In genomic region chr1:15187175-15187810, GRCh38 we compare ENCODE assay signal across 18 cellular contexts. TPM values are rescaled to one million over a fixed set of nuclear protein-coding genes. Genes with fewer than 3 reads are reported as not detected.
DNase-seq lines count a peak whose midpoint lies in the region; ATAC-seq, FAIRE-seq and TF ChIP-seq lines count a peak whose summit lies in the region.
"Had no signal": no experiment of that assay in that cellular context is flagged by ENCODE, and none has a peak within 500 bp of the region (broad histone marks: within the 10 kb centered on the region; RNA-seq: fewer than 3 reads in every experiment).

No MANE protein-coding gene starts in this region.

- H3K36me3 Mint-ChIP-seq in type B pancreatic cell = no peaks in the 10 kb centered on the region
- H3K36me3 Mint-ChIP-seq: T-cell had no signal

- H3K4me1 ChIP-seq in liver (ENCODE audit: control insufficient read depth in 4 of 4, insufficient read depth in 4 of 4, low read length in 3 of 4) (no peaks in the 10 kb centered on the region), HepG2 (ENCODE audit: insufficient read depth, low read length) (peaks cover 96% of the 10 kb centered on the region), K562 (replicated peaks in 1 of 2; ENCODE audit: control insufficient read depth in 2 of 2, insufficient read depth in 2 of 2, low read length in 2 of 2) (no peaks in the 10 kb centered on the region), mesenchymal stem cell (ENCODE audit: control insufficient read depth, insufficient read depth, low read depth, low read length) (peaks cover 40% of the 10 kb centered on the region)

- TF ChIP-seq CTCF in liver (IDR thresholded peaks at IDR 0.05; ENCODE audit: low read depth, low read length, missing input control) (no peak), HepG2 (CRISPR knock-in tag; IDR thresholded peaks at IDR 0.05) (no peak), K562 (IDR thresholded peaks at IDR 0.05 in 2 of 3, conservative IDR thresholded peaks at IDR 0.05 in 1 of 3; ENCODE audit: insufficient read depth in 2 of 3, low read depth in 1 of 3, low read length in 3 of 3) (no peak), type B pancreatic cell (conservative IDR thresholded peaks at IDR 0.05) (no peak)

- FAIRE-seq in HepG2 (lab: Jason Lieb, UNC) = no peak
- FAIRE-seq in K562 (lab: Jason Lieb, UNC) = no peak
- FAIRE-seq: islet of Langerhans had no signal

- no peaks in the 10 kb centered on the region for H3K36me3 ChIP-seq in liver (ENCODE audit: control insufficient read depth in 4 of 4, insufficient read depth in 3 of 4, low read depth in 1 of 4, low read length in 3 of 4)
- peaks cover 0 to 29% of the 10 kb centered on the region in 2 experiments; a peak in 3 of 5 replicates for H3K36me3 ChIP-seq in HepG2 (replicated peaks in 1 of 2; ENCODE audit: control insufficient read depth in 1 of 2, insufficient read depth in 2 of 2, low read length in 2 of 2)
- no peaks in the 10 kb centered on the region for H3K36me3 ChIP-seq in K562 (ENCODE audit: control insufficient read depth, insufficient read depth, low read length)
- peaks cover 0 to 3% of the 10 kb centered on the region in 2 experiments for H3K36me3 ChIP-seq in mesenchymal stem cell (ENCODE audit: control insufficient read depth in 1 of 2, insufficient read depth in 2 of 2, low read depth in 1 of 2, low read length in 2 of 2)
- H3K36me3 ChIP-seq: uterus had no signal

- intact Hi-C loops in HepG2 (cut with micrococcal nuclease; ENCODE audit: unreplicated experiment) = loop anchor here (5.0 kb wide), 1 partner anchor 35 kb away; the partner anchor contains the start of gene TMEM51
- intact Hi-C loops in K562 (cut with micrococcal nuclease) = no loop called here

- CTCF ChIA-PET in HepG2 (lab: Yijun Ruan, JAX; ENCODE audit: low intra/inter-chr PET ratio, low total read pairs) (no interaction called here), K562 (lab: Yijun Ruan, JAX; ENCODE audit: low intra/inter-chr PET ratio) (no interaction called here)

- peak overlapping the region; percentile 57 for H2BK120ac ChIP-seq in mesenchymal stem cell (ENCODE audit: low read depth, low read length)

- TF ChIP-seq RAD21 in liver (IDR thresholded peaks at IDR 0.05) (no peak), HepG2 (CRISPR knock-in tag; IDR thresholded peaks at IDR 0.05) (no peak), K562 (CRISPR knock-in tag; conservative IDR thresholded peaks at IDR 0.05 in 1 of 2, IDR thresholded peaks at IDR 0.05 in 1 of 2) (no peak)

- H3K4me3 ChIP-seq in liver (ENCODE audit: low read depth in 1 of 3, low read length in 3 of 3) (no peak overlapping the region), HepG2 (replicated peaks in 1 of 3; ENCODE audit: insufficient read depth in 1 of 3, low read depth in 2 of 3, low read length in 3 of 3) (no peak overlapping the region), K562 (no peak overlapping the region), mesenchymal stem cell (ENCODE audit: insufficient read depth in 1 of 2, low read depth in 1 of 2, low read length in 2 of 2) (no peak overlapping the region)
- H3K4me3 ChIP-seq: uterus had no signal

- H3K9me3 ChIP-seq in liver (ENCODE audit: control insufficient read depth in 4 of 4, low read length in 3 of 4) = no peaks in the 10 kb centered on the region
- no peaks in the 10 kb centered on the region for H3K9me3 ChIP-seq in HepG2 (ENCODE audit: low read length)
- H3K9me3 ChIP-seq in K562 (replicated peaks; ENCODE audit: control insufficient read depth, insufficient read depth, low read depth, low read length) = no peaks in the 10 kb centered on the region
- no peaks in the 10 kb centered on the region for H3K9me3 ChIP-seq in mesenchymal stem cell (ENCODE audit: control insufficient read depth, low read length)
- H3K9me3 ChIP-seq: uterus had no signal

- H3K9me1 ChIP-seq in K562 (ENCODE audit: control insufficient read depth, insufficient read depth, low read length) = no peaks in the 10 kb centered on the region

- H3K27me3 ChIP-seq in liver (ENCODE audit: control insufficient read depth in 4 of 4, insufficient read depth in 4 of 4, low read length in 3 of 4) (peaks cover 0 to 2% (median 0%) of the 10 kb centered on the region in 4 donors), HepG2 (ENCODE audit: control insufficient read depth in 1 of 2, insufficient read depth in 2 of 2, low read length in 2 of 2) (no peaks in the 10 kb centered on the region), K562 (ENCODE audit: control insufficient read depth in 2 of 2, insufficient read depth in 2 of 2, low read length in 2 of 2) (peaks cover 20 to 54% of the 10 kb centered on the region in 2 experiments), mesenchymal stem cell (ENCODE audit: control insufficient read depth in 1 of 2, insufficient read depth in 1 of 2, low read length in 2 of 2) (peaks cover 0 to 4% of the 10 kb centered on the region in 2 experiments)
- H3K27me3 ChIP-seq: uterus had no signal

- peak overlapping the region in 1 of 2 experiments; percentile 66 for H3K14ac ChIP-seq in mesenchymal stem cell (ENCODE audit: low read length in 2 of 2)

- peak overlapping the region; percentile 85 for H4K8ac ChIP-seq in mesenchymal stem cell (ENCODE audit: low read length)

- H4K20me1 ChIP-seq in HepG2 (ENCODE audit: insufficient read depth, low read length) = peaks cover 17% of the 10 kb centered on the region; the same call in 1 of the 2 replicates
- no peaks in the 10 kb centered on the region for H4K20me1 ChIP-seq in K562 (replicated peaks; ENCODE audit: control insufficient read depth, insufficient read depth, low read length)

- H3K18ac ChIP-seq in mesenchymal stem cell (ENCODE audit: low read depth in 1 of 2, low read length in 2 of 2) = peak overlapping the region; percentile 80 to 97

- POLR2A ChIA-PET in HepG2 (lab: Yijun Ruan, JAX) = interaction anchor here (0.7 to 3.5 kb wide), 3 partner anchors 8 to 35 kb away, joined by 3 to 26 read pairs (median 4); partner anchors contain the start of gene TMEM51
- POLR2A ChIA-PET in K562 (lab: Yijun Ruan, JAX) = interaction anchor here (0.6 to 1.0 kb wide), 4 partner anchors 11 to 234 kb away, joined by 3 read pairs; no protein-coding TSS in a partner anchor

- peak overlapping the region; percentile 65 to 79 for H2BK12ac ChIP-seq in mesenchymal stem cell (ENCODE audit: low read length in 2 of 2)

- H3K79me2 ChIP-seq in HepG2 (ENCODE audit: insufficient read depth, low read length) (peaks cover 74% of the 10 kb centered on the region), K562 (ENCODE audit: control insufficient read depth, insufficient read depth, low read length) (no peaks in the 10 kb centered on the region)

- BruUV-seq in HepG2 (replicated peaks; lab: Mats Ljungman, UMichigan) (no TSS peak), K562 (replicated peaks; lab: Mats Ljungman, UMichigan) (no TSS peak)

- no peaks in the 10 kb centered on the region for H3K9me3 Mint-ChIP-seq in type B pancreatic cell
- H3K9me3 Mint-ChIP-seq: activated B cell treated with CpG ODN at 0.5 μM for 24 hours; stimulated activated naive CD8-positive, alpha-beta T cell treated with anti-CD3 and anti-CD28 coated beads, Interleukin-15, Interleukin-2, amounts not matched to agents 100 ng/mL and 50 ng/mL, for 24 hours; T-cell had no signal

- ATAC-seq in HepG2 = no peak
- ATAC-seq in K562 = no peak
- ATAC-seq in esophagus mucosa = no peak
- ATAC-seq: T-cell had no signal

- H3K4ac ChIP-seq in mesenchymal stem cell (ENCODE audit: low read depth in 1 of 2, low read length in 2 of 2) = peak overlapping the region; percentile 81 to 94

- H3K4me2 ChIP-seq in HepG2 (ENCODE audit: low read depth, low read length) (no peak overlapping the region), K562 (ENCODE audit: insufficient read depth, low read length) (no peak overlapping the region), mesenchymal stem cell (ENCODE audit: low read length, poor library complexity, severe bottlenecking) (no peak overlapping the region)

- H3K4me3 Mint-ChIP-seq in type B pancreatic cell = peak overlapping the region; percentile 42
- H3K4me3 Mint-ChIP-seq: activated B cell treated with CpG ODN at 0.5 μM for 24 hours; stimulated activated naive CD8-positive, alpha-beta T cell treated with anti-CD3 and anti-CD28 coated beads, Interleukin-15, Interleukin-2, amounts not matched to agents 100 ng/mL and 50 ng/mL, for 24 hours; T-cell had no signal

- TF ChIP-seq POLR2A in HepG2 (IDR thresholded peaks at IDR 0.05; ENCODE audit: insufficient read depth in 1 of 2, low read depth in 2 of 2, low read length in 2 of 2) = no peak
- TF ChIP-seq POLR2A in K562 (conservative IDR thresholded peaks at IDR 0.05) = no peak

- no peak for TF ChIP-seq EP300 in HepG2 (IDR thresholded peaks at IDR 0.05; ENCODE audit: low read depth in 2 of 2, low read length in 2 of 2)
- TF ChIP-seq EP300 in HepG2 (CRISPR knock-in tag; IDR thresholded peaks at IDR 0.05; ENCODE audit: borderline replicate concordance) = no peak
- TF ChIP-seq EP300 in K562 (IDR thresholded peaks at IDR 0.05; ENCODE audit: low read length) = no peak

- H3K27me3 Mint-ChIP-seq in type B pancreatic cell = no peaks in the 10 kb centered on the region

- DNase-seq in HepG2 (ENCODE audit: low spot score) (no peak), K562 (ENCODE audit: extremely low read depth in 1 of 4, low spot score in 3 of 4) (no peak), mesenchymal stem cell (peak; percentile 64), type B pancreatic cell (ENCODE audit: extremely low spot score, unreplicated experiment) (no peak), NOMO-1 treated with dmso at 0.1 percent for 144 hours (lab: John Stamatoyannopoulos, UW; ENCODE audit: unreplicated experiment) (no peak), NCI-H1092 treated with DMSO at 0.1 percent for 48 hours (lab: John Stamatoyannopoulos, UW) (no peak)
- DNase-seq: activated B cell treated with CpG ODN at 0.5 μM for 24 hours; activated effector memory CD4-positive, alpha-beta T cell treated with Interleukin-2 at 50 U/mL for 16 hours; amniotic stem cell; COR-L47; GF-D8; Kasumi-1; T-cell; uterus had no signal

- H3K27ac ChIP-seq in liver (ENCODE audit: low read depth in 1 of 2, low read length in 2 of 2) (peak overlapping the region in 1 of 2 donors; percentile 25), HepG2 (ENCODE audit: extremely low read length, insufficient read depth, low read length) (no peak overlapping the region), K562 (ENCODE audit: extremely low read depth, low read depth, low read length) (no peak overlapping the region), mesenchymal stem cell (ENCODE audit: low read length, poor library complexity, severe bottlenecking) (peak overlapping the region; percentile 30)
- H3K27ac ChIP-seq: uterus had no signal

- peak overlapping the region; percentile 93 for H4K91ac ChIP-seq in mesenchymal stem cell (ENCODE audit: low read length)

- in situ Hi-C loops in HepG2 (cut with HindIII; ENCODE audit: extremely low pct_ligation_motif_present, low pct_unique_long_range_greater_than_20kb) = no loop called here
- in situ Hi-C loops in K562 (cut with MboI) = no loop called here

- H2AFZ ChIP-seq in HepG2 (ENCODE audit: low read length) (no peak overlapping the region), K562 (ENCODE audit: low read depth, low read length) (no peak overlapping the region), mesenchymal stem cell (ENCODE audit: low read depth, low read length) (peak overlapping the region; percentile 60)

- H2BK15ac ChIP-seq in mesenchymal stem cell (ENCODE audit: low read depth, poor library complexity, severe bottlenecking) = peak overlapping the region; percentile 68

- WGBS in liver = 67% methylated on average over 10 of the region's 10 CpGs
- WGBS in HepG2 (ENCODE audit: low lambda C conversion rate) = 74% methylated on average over 10 of the region's 10 CpGs
- WGBS in K562 (ENCODE audit: insufficient coverage, low coverage, missing lambda C conversion rate) = 4% methylated on average over 10 of the region's 10 CpGs
- 29% methylated on average over 7 of the region's 10 CpGs for WGBS in mesenchymal stem cell

- peaks cover 46% of the 10 kb centered on the region for H3K4me1 Mint-ChIP-seq in type B pancreatic cell (ENCODE audit: unreplicated experiment)
- H3K4me1 Mint-ChIP-seq: activated B cell treated with CpG ODN at 0.5 μM for 24 hours, T-cell had no signal

- H2BK5ac ChIP-seq in mesenchymal stem cell (ENCODE audit: low read depth, low read length, poor library complexity, severe bottlenecking) = peak overlapping the region; percentile 35

- H3K9ac ChIP-seq in liver (ENCODE audit: low read depth in 1 of 2, low read length in 2 of 2) (no peak overlapping the region), HepG2 (ENCODE audit: insufficient read depth, low read depth, low read length) (no peak overlapping the region), K562 (ENCODE audit: insufficient read depth in 1 of 2, low read depth in 2 of 2, low read length in 2 of 2) (no peak overlapping the region), mesenchymal stem cell (ENCODE audit: low read length) (no peak overlapping the region)

- peak overlapping the region; percentile 68 for H3K27ac Mint-ChIP-seq in type B pancreatic cell
- H3K27ac Mint-ChIP-seq: activated B cell treated with CpG ODN at 0.5 μM for 24 hours; stimulated activated naive CD8-positive, alpha-beta T cell treated with anti-CD3 and anti-CD28 coated beads, Interleukin-15, Interleukin-2, amounts not matched to agents 100 ng/mL and 50 ng/mL, for 24 hours; T-cell had no signal

- no peak overlapping the region for H3K23ac ChIP-seq in mesenchymal stem cell (ENCODE audit: low read length in 2 of 2)

- peak overlapping the region; percentile 1 for H2AK5ac ChIP-seq in mesenchymal stem cell (ENCODE audit: low read length, severe bottlenecking)

- peaks cover 49% of the 10 kb centered on the region for H3K79me1 ChIP-seq in mesenchymal stem cell (replicated peaks; ENCODE audit: low read length, poor library complexity, severe bottlenecking)

RNA-seq across cellular contexts. Expression of gene TMEM51, which starts 33.7 kb away (rescaled TPM):
- total RNA-seq in liver (1 to 10 TPM; 1.4 to 2.7 TPM), HepG2 (2016; rRNA removed; fragmentation: Illumina TruSeq; extraction: Trizol) (6.3 and 12.2 TPM in 2 replicates), K562 (2014; rRNA removed) (0.95 and 1.1 TPM in 2 replicates), K562 (2014; rRNA removed; fragmentation: Illumina TruSeq; extraction: Trizol) (0.16 and 0.55 TPM in 2 replicates), K562 (2015; rRNA removed; fragmentation: Illumina TruSeq; extraction: Trizol) (0.58 and 0.64 TPM in 2 replicates), K562 (2021) (0.80 and 1.0 TPM in 2 replicates), type B pancreatic cell (ENCODE audit: low replicate concordance) (12.5 and 28.8 TPM in 2 replicates), esophagus mucosa (22.5 TPM)
- polyA plus RNA-seq in liver (1 to 10 TPM; 1.3 to 2.3 TPM), HepG2 (2011; rRNA removed) (18.5 and 22.3 TPM in 2 replicates), K562 (2011; rRNA removed) (0.13 and 0.49 TPM in 2 replicates), K562 (2014; fragmentation: Illumina TruSeq; extraction: Trizol) (0.88 and 0.94 TPM in 2 replicates), K562 (2014; fragmentation: Nextera tagmentation; extraction: Ambion mirVana) (under 1 TPM; 0.06 to 0.07 TPM), K562 (2014; rRNA removed) (0.62 and 1.4 TPM in 2 replicates)
- 2.6 and 2.8 TPM in 2 replicates for total RNA-seq in HepG2 (2016; cell fraction: cytosol; rRNA removed; fragmentation: Illumina TruSeq; extraction: Trizol; ENCODE audit: low read depth)
- total RNA-seq in HepG2 (2016; cell fraction: insoluble cytoplasmic fraction; rRNA removed; fragmentation: Illumina TruSeq; extraction: Trizol) = 7.0 and 9.8 TPM in 2 replicates
- total RNA-seq in HepG2 (2016; cell fraction: membrane; rRNA removed; fragmentation: Illumina TruSeq; extraction: Trizol) = 5.3 and 6.5 TPM in 2 replicates
- 9.7 and 11.5 TPM in 2 replicates for total RNA-seq in HepG2 (2016; cell fraction: nucleus; rRNA removed; fragmentation: Illumina TruSeq; extraction: Trizol)
- 20.1 and 23.4 TPM in 2 replicates for polyA plus RNA-seq in HepG2 (2011; cell fraction: cytosol; rRNA removed)
- 14.3 and 18.6 TPM in 2 replicates for polyA plus RNA-seq in HepG2 (2011; cell fraction: nucleus; rRNA removed)
- 8.0 and 11.2 TPM in 2 replicates for polyA plus RNA-seq in HepG2 (2012)
- polyA plus RNA-seq in HepG2 (2016; cell fraction: cytosol; fragmentation: Illumina TruSeq; extraction: Trizol; ENCODE audit: low read depth) = 1.9 and 2.3 TPM in 2 replicates
- 8.4 and 8.6 TPM in 2 replicates for polyA plus RNA-seq in HepG2 (2016; cell fraction: insoluble cytoplasmic fraction; fragmentation: Illumina TruSeq; extraction: Trizol; ENCODE audit: low read depth)
- 3.7 and 4.9 TPM in 2 replicates for polyA plus RNA-seq in HepG2 (2016; cell fraction: membrane; fragmentation: Illumina TruSeq; extraction: Trizol; ENCODE audit: low read depth)
- 23.6 and 23.8 TPM in 2 replicates for polyA plus RNA-seq in HepG2 (2016; cell fraction: nucleus; fragmentation: Illumina TruSeq; extraction: Trizol; ENCODE audit: insufficient read depth, low read depth)
- 3.2 and 18.3 TPM in 2 replicates for polyA minus RNA-seq in HepG2 (2011; rRNA and poly(A)+ RNA removed; ENCODE audit: low replicate concordance)
- polyA minus RNA-seq in HepG2 (2011; cell fraction: cytosol; rRNA and poly(A)+ RNA removed) = 8.7 and 9.4 TPM in 2 replicates
- polyA minus RNA-seq in HepG2 (2011; cell fraction: nucleus; rRNA and poly(A)+ RNA removed) = 8.6 and 9.4 TPM in 2 replicates
- not detected in 2 replicates for total RNA-seq in K562 (2011; cell fraction: chromatin; rRNA removed; ENCODE audit: low replicate concordance)
- total RNA-seq in K562 (2011; cell fraction: nucleolus; rRNA removed) = 0.50 and 0.53 TPM in 2 replicates
- 0.37 TPM in 1 of 2 replicates, not detected in the other for total RNA-seq in K562 (2011; cell fraction: nucleoplasm; rRNA removed)
- polyA plus RNA-seq in K562 (2011; cell fraction: cytosol; rRNA removed) = 0.33 and 0.47 TPM in 2 replicates
- 0.21 and 0.34 TPM in 2 replicates for polyA plus RNA-seq in K562 (2011; cell fraction: nucleus; rRNA removed)
- polyA plus RNA-seq in K562 (2012) = 1.5 and 1.7 TPM in 2 replicates
- polyA minus RNA-seq in K562 (2011; rRNA and poly(A)+ RNA removed) = 0.15 TPM in 1 of 2 replicates, not detected in the other
- polyA minus RNA-seq in K562 (2011; cell fraction: cytosol; rRNA and poly(A)+ RNA removed) = 0.73 TPM in 1 of 2 replicates, not detected in the other
- 0.44 TPM in 1 of 2 replicates, not detected in the other for polyA minus RNA-seq in K562 (2011; cell fraction: nucleus; rRNA and poly(A)+ RNA removed)
- polyA plus RNA-seq in mesenchymal stem cell (2013, experiment 1 of 2) = 48.1 TPM
- polyA plus RNA-seq in mesenchymal stem cell (2013, experiment 2 of 2) = 46.7 TPM
- total RNA-seq: activated B cell treated with CpG ODN at 0.5 μM for 24 hours had no signal

RNA-seq across cellular contexts. Expression of gene FHAD1, which starts 59.7 kb away (rescaled TPM):
- total RNA-seq in liver (under 1 TPM; under 0.01 to 0.05 TPM), HepG2 (2016; rRNA removed; fragmentation: Illumina TruSeq; extraction: Trizol) (not detected in 2 replicates), K562 (2014; rRNA removed) (1.4 and 3.1 TPM in 2 replicates), K562 (2014; rRNA removed; fragmentation: Illumina TruSeq; extraction: Trizol) (1.5 and 1.8 TPM in 2 replicates), K562 (2015; rRNA removed; fragmentation: Illumina TruSeq; extraction: Trizol) (2.1 and 2.2 TPM in 2 replicates), K562 (2021) (1.3 and 1.6 TPM in 2 replicates), type B pancreatic cell (ENCODE audit: low replicate concordance) (0.93 and 3.8 TPM in 2 replicates), esophagus mucosa (0.32 TPM)
- polyA plus RNA-seq in liver (under 1 TPM in 1 of 2 donors, not detected in 1; 0.13 TPM), HepG2 (2011; rRNA removed) (not detected in 2 replicates), K562 (2011; rRNA removed) (0.01 TPM in 1 of 2 replicates, not detected in the other), K562 (2014; fragmentation: Illumina TruSeq; extraction: Trizol) (1.4 and 2.1 TPM in 2 replicates), K562 (2014; fragmentation: Nextera tagmentation; extraction: Ambion mirVana) (under 1 TPM; 0.32 to 0.45 TPM), K562 (2014; rRNA removed) (1.7 and 1.9 TPM in 2 replicates)
- not detected in 2 replicates for total RNA-seq in HepG2 (2016; cell fraction: cytosol; rRNA removed; fragmentation: Illumina TruSeq; extraction: Trizol; ENCODE audit: low read depth)
- total RNA-seq in HepG2 (2016; cell fraction: insoluble cytoplasmic fraction; rRNA removed; fragmentation: Illumina TruSeq; extraction: Trizol) = not detected in 2 replicates
- not detected in 2 replicates for total RNA-seq in HepG2 (2016; cell fraction: membrane; rRNA removed; fragmentation: Illumina TruSeq; extraction: Trizol)
- not detected in 2 replicates for total RNA-seq in HepG2 (2016; cell fraction: nucleus; rRNA removed; fragmentation: Illumina TruSeq; extraction: Trizol)
- 0.01 and 0.03 TPM in 2 replicates for polyA plus RNA-seq in HepG2 (2011; cell fraction: cytosol; rRNA removed)
- 0.03 and 0.08 TPM in 2 replicates for polyA plus RNA-seq in HepG2 (2011; cell fraction: nucleus; rRNA removed)
- polyA plus RNA-seq in HepG2 (2012) = 0.08 and 0.11 TPM in 2 replicates
- polyA plus RNA-seq in HepG2 (2016; cell fraction: cytosol; fragmentation: Illumina TruSeq; extraction: Trizol; ENCODE audit: low read depth) = not detected in 2 replicates
- polyA plus RNA-seq in HepG2 (2016; cell fraction: insoluble cytoplasmic fraction; fragmentation: Illumina TruSeq; extraction: Trizol; ENCODE audit: low read depth) = not detected in 2 replicates
- not detected in 2 replicates for polyA plus RNA-seq in HepG2 (2016; cell fraction: membrane; fragmentation: Illumina TruSeq; extraction: Trizol; ENCODE audit: low read depth)
- 0.27 TPM in 1 of 2 replicates, not detected in the other for polyA plus RNA-seq in HepG2 (2016; cell fraction: nucleus; fragmentation: Illumina TruSeq; extraction: Trizol; ENCODE audit: insufficient read depth, low read depth)
- 0.04 and 0.80 TPM in 2 replicates for polyA minus RNA-seq in HepG2 (2011; rRNA and poly(A)+ RNA removed; ENCODE audit: low replicate concordance)
- not detected in 2 replicates for polyA minus RNA-seq in HepG2 (2011; cell fraction: cytosol; rRNA and poly(A)+ RNA removed)
- not detected in 2 replicates for polyA minus RNA-seq in HepG2 (2011; cell fraction: nucleus; rRNA and poly(A)+ RNA removed)
- total RNA-seq in K562 (2011; cell fraction: chromatin; rRNA removed; ENCODE audit: low replicate concordance) = 0.12 and 0.19 TPM in 2 replicates
- total RNA-seq in K562 (2011; cell fraction: nucleolus; rRNA removed) = not detected in 2 replicates
- total RNA-seq in K562 (2011; cell fraction: nucleoplasm; rRNA removed) = 0.07 TPM in 1 of 2 replicates, not detected in the other
- 0.04 TPM in 1 of 2 replicates, not detected in the other for polyA plus RNA-seq in K562 (2011; cell fraction: cytosol; rRNA removed)
- 0.06 and 0.10 TPM in 2 replicates for polyA plus RNA-seq in K562 (2011; cell fraction: nucleus; rRNA removed)
- 1.8 and 5.7 TPM in 2 replicates for polyA plus RNA-seq in K562 (2012)
- polyA minus RNA-seq in K562 (2011; rRNA and poly(A)+ RNA removed) = not detected in 2 replicates
- not detected in 2 replicates for polyA minus RNA-seq in K562 (2011; cell fraction: cytosol; rRNA and poly(A)+ RNA removed)
- polyA minus RNA-seq in K562 (2011; cell fraction: nucleus; rRNA and poly(A)+ RNA removed) = not detected in 2 replicates
- 0.21 TPM for polyA plus RNA-seq in mesenchymal stem cell (2013, experiment 1 of 2)
- polyA plus RNA-seq in mesenchymal stem cell (2013, experiment 2 of 2) = 0.18 TPM
- total RNA-seq: activated B cell treated with CpG ODN at 0.5 μM for 24 hours had no signal
